ENCODE assay signal across 1 cellular context in the genomic region with DNA sequence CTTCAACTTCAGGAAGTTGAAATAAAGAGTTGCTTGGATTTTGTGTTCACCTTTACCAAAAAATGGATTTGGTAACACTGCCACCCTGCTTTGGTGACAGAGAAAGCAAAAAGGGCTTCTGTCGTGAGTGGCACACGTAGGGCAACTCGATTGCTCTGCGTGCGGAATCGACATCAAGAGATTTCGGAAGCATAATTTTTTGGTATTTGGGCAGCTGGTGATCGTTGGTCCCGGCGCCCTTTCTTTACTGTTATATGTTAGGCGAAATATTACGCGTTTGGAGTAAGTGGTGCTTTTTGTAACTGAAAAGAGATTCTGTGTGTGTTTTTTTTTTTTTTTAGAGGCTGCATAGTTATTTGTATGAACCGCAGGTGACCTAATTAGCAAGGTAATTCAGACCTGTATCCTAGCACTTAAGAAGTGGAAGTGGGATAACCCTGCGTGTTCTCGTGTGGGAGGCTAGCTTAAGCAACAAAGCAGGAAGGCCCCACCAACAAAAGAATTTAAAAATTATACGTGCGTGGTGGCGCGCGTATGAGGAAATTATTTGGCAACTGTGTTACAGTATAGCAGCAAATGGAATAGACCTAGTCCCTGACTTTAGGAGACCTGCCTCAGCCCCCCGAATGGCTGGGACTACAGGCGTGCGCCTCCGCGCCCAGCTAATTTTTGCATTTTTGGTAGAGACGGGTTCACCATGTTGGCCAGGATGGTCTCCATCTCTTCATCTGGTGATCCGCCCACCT.
TF ChIP-seq lines count a peak whose summit lies in the region.

TSS of gene RNU11 (plus strand) at position 108 of the 746 bp plus-strand sequence.

TF ChIP-seq in SK-N-SH, 30 proteins besides CTCF, POLR2A, EP300 and RAD21 (continued from another document):
- TF ChIP-seq USF2 (IDR thresholded peaks at IDR 0.05; ENCODE audit: borderline replicate concordance, low read depth, low read length): no peak
- TF ChIP-seq SMC3 (IDR thresholded peaks at IDR 0.05; ENCODE audit: low read depth, low read length): no peak
- no peak; the same call in 1 of the 2 replicates for TF ChIP-seq MEF2A (IDR thresholded peaks at IDR 0.05; ENCODE audit: borderline replicate concordance, low read depth)
- peak; percentile 82 for TF ChIP-seq REST (IDR thresholded peaks at IDR 0.05; ENCODE audit: low read depth, low read length)
- TF ChIP-seq FOXJ3 (CRISPR knock-in tag; IDR thresholded peaks at IDR 0.05): no peak
- TF ChIP-seq ELF1 (IDR thresholded peaks at IDR 0.05): peak; percentile 62
- no peak; the same call in 1 of the 2 replicates for TF ChIP-seq GATA2 (CRISPR knock-in tag; IDR thresholded peaks at IDR 0.05)
- TF ChIP-seq TEAD4 (IDR thresholded peaks at IDR 0.05; ENCODE audit: borderline replicate concordance, insufficient read depth): peak; percentile 90
- TF ChIP-seq USF1 (IDR thresholded peaks at IDR 0.05; ENCODE audit: borderline replicate concordance, low read depth): no peak
- peak; percentile 64 for TF ChIP-seq FOSL2 (IDR thresholded peaks at IDR 0.05; ENCODE audit: borderline replicate concordance, low read depth)
- no peak for TF ChIP-seq EZH2phosphoT487 (IDR thresholded peaks at IDR 0.05; ENCODE audit: borderline replicate concordance, low read depth)
- TF ChIP-seq, protein P1, sequence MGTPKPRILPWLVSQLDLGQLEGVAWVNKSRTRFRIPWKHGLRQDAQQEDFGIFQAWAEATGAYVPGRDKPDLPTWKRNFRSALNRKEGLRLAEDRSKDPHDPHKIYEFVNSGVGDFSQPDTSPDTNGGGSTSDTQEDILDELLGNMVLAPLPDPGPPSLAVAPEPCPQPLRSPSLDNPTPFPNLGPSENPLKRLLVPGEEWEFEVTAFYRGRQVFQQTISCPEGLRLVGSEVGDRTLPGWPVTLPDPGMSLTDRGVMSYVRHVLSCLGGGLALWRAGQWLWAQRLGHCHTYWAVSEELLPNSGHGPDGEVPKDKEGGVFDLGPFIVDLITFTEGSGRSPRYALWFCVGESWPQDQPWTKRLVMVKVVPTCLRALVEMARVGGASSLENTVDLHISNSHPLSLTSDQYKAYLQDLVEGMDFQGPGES (IDR thresholded peaks at IDR 0.05; ENCODE audit: low read depth, low read length): no peak; the same call in 1 of the 2 replicates
- peak; percentile 100 for TF ChIP-seq SIN3A (IDR thresholded peaks at IDR 0.05; ENCODE audit: borderline replicate concordance, low read depth, low read length)
- peak; percentile 69; the same call in 1 of the 2 replicates for TF ChIP-seq RXRA (IDR thresholded peaks at IDR 0.05; ENCODE audit: borderline replicate concordance, low read depth)
- peak; percentile 68; the same call in 1 of the 2 replicates for TF ChIP-seq MAX (IDR thresholded peaks at IDR 0.05; ENCODE audit: low read depth)
- peak; percentile 86 for TF ChIP-seq TAF1 (IDR thresholded peaks at IDR 0.05; ENCODE audit: borderline replicate concordance, low read depth, low read length)
TF ChIP-seq in SK-N-SH: peak in this region for 20.
